In the genomic region with DNA sequence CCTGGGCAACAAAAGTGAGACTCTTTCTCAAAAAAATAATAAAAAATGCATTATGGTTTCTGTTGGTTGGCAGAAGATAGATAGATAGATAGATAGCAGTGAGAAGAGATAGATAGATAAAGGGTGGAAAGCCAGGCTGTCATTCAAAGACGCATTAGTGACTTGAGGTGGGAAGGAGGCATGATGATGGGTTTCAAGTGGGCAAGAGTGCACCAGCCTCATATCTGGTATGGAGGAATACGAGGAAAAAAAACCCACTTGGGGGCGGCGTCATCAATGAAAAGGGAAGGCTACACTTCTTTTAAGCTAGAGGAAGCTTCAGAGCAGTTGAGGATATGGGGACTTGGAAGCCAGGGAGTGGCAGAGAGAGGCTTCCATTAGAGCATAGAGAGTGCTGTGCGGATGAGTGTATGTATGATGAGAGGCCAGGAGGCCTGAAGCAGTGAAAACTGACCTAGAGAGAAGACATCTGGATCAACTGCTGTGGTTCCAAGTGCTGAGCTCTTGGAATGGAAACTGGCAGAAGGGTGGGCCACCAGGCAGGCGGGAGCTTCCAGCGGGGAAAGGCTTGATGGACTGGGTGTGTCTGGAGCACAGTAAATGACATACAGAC, we compare ENCODE assay signal across 15 cellular contexts. TPM values are rescaled to one million over a fixed set of nuclear protein-coding genes. Genes with fewer than 3 reads are reported as not detected.
DNase-seq lines count a peak whose midpoint lies in the region; ATAC-seq and TF ChIP-seq lines count a peak whose summit lies in the region.
"Had no signal": no experiment of that assay in that cellular context is flagged by ENCODE, and none has a peak within 500 bp of the region (broad histone marks: within the 10 kb centered on the region; RNA-seq: fewer than 3 reads in every experiment).

No MANE protein-coding gene starts in this region.

- H3K79me1 ChIP-seq in mesenchymal stem cell (replicated peaks; ENCODE audit: low read length, poor library complexity, severe bottlenecking) = peaks cover 8% of the 10 kb centered on the region

- no peak overlapping the region for H3K23ac ChIP-seq in mesenchymal stem cell (ENCODE audit: low read length in 2 of 2)

- H3K27me3 Mint-ChIP-seq in CD4-positive, CD25-positive, alpha-beta regulatory T cell = no peaks in the 10 kb centered on the region
- H3K27me3 Mint-ChIP-seq in Calu3 (ENCODE audit: unreplicated experiment) = no peaks in the 10 kb centered on the region
- H3K27me3 Mint-ChIP-seq in activated T-helper 17 cell treated with anti-CD3 and anti-CD28 coated beads, Interleukin-2, amount 50 U/mL, for 72 hours = no peaks in the 10 kb centered on the region

- no peak overlapping the region for H4K91ac ChIP-seq in mesenchymal stem cell (ENCODE audit: low read length)

- H3K36me3 ChIP-seq in CD4-positive, CD25-positive, alpha-beta regulatory T cell (ENCODE audit: control insufficient read depth, insufficient read depth, low read length) = peaks cover 58% of the 10 kb centered on the region
- peaks cover 36 to 95% of the 10 kb centered on the region in 2 experiments for H3K36me3 ChIP-seq in mesenchymal stem cell (ENCODE audit: control insufficient read depth in 1 of 2, insufficient read depth in 2 of 2, low read depth in 1 of 2, low read length in 2 of 2)
- H3K36me3 ChIP-seq in transverse colon = peaks cover 0 to 47% (median 19%) of the 10 kb centered on the region in 4 donors

- H3K4me3 ChIP-seq in CD4-positive, CD25-positive, alpha-beta regulatory T cell (ENCODE audit: low read depth, low read length) = no peak overlapping the region
- H3K4me3 ChIP-seq in mesenchymal stem cell (ENCODE audit: insufficient read depth in 1 of 2, low read depth in 1 of 2, low read length in 2 of 2) (no peak overlapping the region), transverse colon (no peak overlapping the region)
- H3K4me3 ChIP-seq: hepatocyte, PC-9, suprapubic skin had no signal

- H2AK5ac ChIP-seq in mesenchymal stem cell (ENCODE audit: low read length, severe bottlenecking) = no peak overlapping the region

- peak overlapping the region in 2 of 3 donors; percentile 7 to 63 for H3K27ac Mint-ChIP-seq in CD4-positive, CD25-positive, alpha-beta regulatory T cell
- peak overlapping the region; percentile 11 for H3K27ac Mint-ChIP-seq in Calu3 (ENCODE audit: unreplicated experiment)
- peak overlapping the region; percentile 70 for H3K27ac Mint-ChIP-seq in activated T-helper 17 cell treated with anti-CD3 and anti-CD28 coated beads, Interleukin-2, amount 50 U/mL, for 72 hours
- H3K27ac Mint-ChIP-seq: T-helper 1 cell treated with Interleukin-12 subunit alpha and Interleukin-12 subunit beta and Interleukin-4 antibody, amounts not matched to agents 30 μg/mL and 1 μg/mL, for 36 hours had no signal

- TF ChIP-seq CTCF in Calu3 (IDR thresholded peaks at IDR 0.05; ENCODE audit: unreplicated experiment) (no peak), transverse colon (IDR thresholded peaks at IDR 0.05) (no peak)

- intact Hi-C loops in Calu3 (cut with micrococcal nuclease; ENCODE audit: unreplicated experiment) (no loop called here), transverse colon (cut with DNase I; ENCODE audit: low total_unique reads) (no loop called here)

- no peak overlapping the region for H2BK15ac ChIP-seq in mesenchymal stem cell (ENCODE audit: low read depth, poor library complexity, severe bottlenecking)

- H2BK5ac ChIP-seq in mesenchymal stem cell (ENCODE audit: low read depth, low read length, poor library complexity, severe bottlenecking) = no peak overlapping the region

- no peaks in the 10 kb centered on the region for H3K9me3 ChIP-seq in CD4-positive, CD25-positive, alpha-beta regulatory T cell (ENCODE audit: control insufficient read depth in 2 of 2, low read length in 2 of 2)
- H3K9me3 ChIP-seq in mesenchymal stem cell (ENCODE audit: control insufficient read depth, low read length) (no peaks in the 10 kb centered on the region), transverse colon (no peaks in the 10 kb centered on the region)
- H3K9me3 ChIP-seq: neutrophil, suprapubic skin had no signal

- peak overlapping the region in 1 of 2 experiments; percentile 29 for H3K18ac ChIP-seq in mesenchymal stem cell (ENCODE audit: low read depth in 1 of 2, low read length in 2 of 2)

- no peak overlapping the region for H4K8ac ChIP-seq in mesenchymal stem cell (ENCODE audit: low read length)

- H2AFZ ChIP-seq in mesenchymal stem cell (ENCODE audit: low read depth, low read length) = no peak overlapping the region
- H2AFZ ChIP-seq: hepatocyte, PC-9 had no signal

- H3K4me2 ChIP-seq in mesenchymal stem cell (ENCODE audit: low read length, poor library complexity, severe bottlenecking) = no peak overlapping the region
- H3K4me2 ChIP-seq: hepatocyte, PC-9 had no signal

- DNase-seq in CD4-positive, CD25-positive, alpha-beta regulatory T cell = no peak
- DNase-seq in Calu3 (no peak), mesenchymal stem cell (no peak), DMS79 treated with DMSO at 0.1 percent for 48 hours (lab: John Stamatoyannopoulos, UW) (no peak), transverse colon (no peak), DMS79 (lab: John Stamatoyannopoulos, UW) (no peak)
- DNase-seq: NCI-H1105, PC-9 had no signal

- peaks cover 36% of the 10 kb centered on the region for H3K36me3 Mint-ChIP-seq in CD4-positive, CD25-positive, alpha-beta regulatory T cell
- H3K36me3 Mint-ChIP-seq in Calu3 (ENCODE audit: insufficient read depth, unreplicated experiment) = peaks cover 40% of the 10 kb centered on the region
- H3K36me3 Mint-ChIP-seq in activated T-helper 17 cell treated with anti-CD3 and anti-CD28 coated beads, Interleukin-2, amount 50 U/mL, for 72 hours (ENCODE audit: low read depth) = peaks cover 74% of the 10 kb centered on the region

- WGBS in mesenchymal stem cell = 93% methylated on average over 7 of the region's 7 CpGs
- WGBS in transverse colon (ENCODE audit: low coverage in 1 of 2), 2 donors = 75 to 80% methylated on average over 4 to 7 of the region's 7 CpGs

- no peak overlapping the region for H3K27ac ChIP-seq in CD4-positive, CD25-positive, alpha-beta regulatory T cell (ENCODE audit: insufficient read depth, low read length, poor library complexity, severe bottlenecking)
- H3K27ac ChIP-seq in mesenchymal stem cell (ENCODE audit: low read length, poor library complexity, severe bottlenecking) (peak overlapping the region; percentile 28), transverse colon (no peak overlapping the region)
- H3K27ac ChIP-seq: hepatocyte, neutrophil, PC-9, suprapubic skin had no signal

- no peak for TF ChIP-seq EP300 in transverse colon (IDR thresholded peaks at IDR 0.05; ENCODE audit: low read depth)

- no peaks in the 10 kb centered on the region for H3K4me1 ChIP-seq in CD4-positive, CD25-positive, alpha-beta regulatory T cell (ENCODE audit: control insufficient read depth, insufficient read depth, low read length, poor library complexity, severe bottlenecking)
- H3K4me1 ChIP-seq in mesenchymal stem cell (ENCODE audit: control insufficient read depth, insufficient read depth, low read depth, low read length) (peaks cover 10% of the 10 kb centered on the region), transverse colon (no peaks in the 10 kb centered on the region)
- H3K4me1 ChIP-seq: suprapubic skin had no signal

- no peak overlapping the region for H2BK120ac ChIP-seq in mesenchymal stem cell (ENCODE audit: low read depth, low read length)

- H3K9me3 Mint-ChIP-seq in CD4-positive, CD25-positive, alpha-beta regulatory T cell = no peaks in the 10 kb centered on the region
- no peaks in the 10 kb centered on the region for H3K9me3 Mint-ChIP-seq in Calu3 (ENCODE audit: low read depth, unreplicated experiment)
- H3K9me3 Mint-ChIP-seq in activated T-helper 17 cell treated with anti-CD3 and anti-CD28 coated beads, Interleukin-2, amount 50 U/mL, for 72 hours = no peaks in the 10 kb centered on the region
- H3K9me3 Mint-ChIP-seq: T-helper 1 cell treated with Interleukin-12 subunit alpha and Interleukin-12 subunit beta and Interleukin-4 antibody, amounts not matched to agents 30 μg/mL and 1 μg/mL, for 36 hours had no signal

- in situ Hi-C loops in transverse colon (cut with MboI; ENCODE audit: low pct_ligation_motif_present in 1 of 4, low pct_unique_long_range_greater_than_20kb in 1 of 4, low sequenced_read_pairs in 3 of 4) = no loop called here

- H3K4me3 Mint-ChIP-seq in CD4-positive, CD25-positive, alpha-beta regulatory T cell = no peak overlapping the region
- H3K4me3 Mint-ChIP-seq in Calu3 (ENCODE audit: low read depth, unreplicated experiment) = no peak overlapping the region
- no peak overlapping the region for H3K4me3 Mint-ChIP-seq in activated T-helper 17 cell treated with anti-CD3 and anti-CD28 coated beads, Interleukin-2, amount 50 U/mL, for 72 hours
- H3K4me3 Mint-ChIP-seq: T-helper 1 cell treated with Interleukin-12 subunit alpha and Interleukin-12 subunit beta and Interleukin-4 antibody, amounts not matched to agents 30 μg/mL and 1 μg/mL, for 36 hours had no signal

- CTCF ChIA-PET in Calu3 (lab: Charles Lee) = no interaction called here

- ATAC-seq in CD4-positive, CD25-positive, alpha-beta regulatory T cell (ENCODE audit: low read depth in 2 of 2) = no peak
- ATAC-seq in activated T-helper 17 cell treated with anti-CD3 and anti-CD28 coated beads, Interleukin-2, amount 50 U/mL, for 72 hours (replicated peaks) = no peak
- no peak for ATAC-seq in HG03025 (IDR thresholded peaks at IDR 0.05; ENCODE audit: low FRiP score, unreplicated experiment)
- ATAC-seq: left lobe of liver had no signal

- H3K9ac ChIP-seq in mesenchymal stem cell (ENCODE audit: low read length) = peak overlapping the region; percentile 6

- no peak overlapping the region for H3K4ac ChIP-seq in mesenchymal stem cell (ENCODE audit: low read depth in 1 of 2, low read length in 2 of 2)

- peaks cover 0 to 2% (median 0%) of the 10 kb centered on the region in 4 donors for H3K4me1 Mint-ChIP-seq in CD4-positive, CD25-positive, alpha-beta regulatory T cell
- H3K4me1 Mint-ChIP-seq in Calu3 (ENCODE audit: low read depth, unreplicated experiment) = no peaks in the 10 kb centered on the region
- H3K4me1 Mint-ChIP-seq in activated T-helper 17 cell treated with anti-CD3 and anti-CD28 coated beads, Interleukin-2, amount 50 U/mL, for 72 hours = peaks cover 4% of the 10 kb centered on the region

- H3K14ac ChIP-seq in mesenchymal stem cell (ENCODE audit: low read length in 2 of 2) = no peak overlapping the region

- BruUV-seq in Calu3 (replicated peaks; lab: Mats Ljungman, UMichigan) = no TSS peak

- no peak overlapping the region for H2BK12ac ChIP-seq in mesenchymal stem cell (ENCODE audit: low read length in 2 of 2)

- no peaks in the 10 kb centered on the region for H3K27me3 ChIP-seq in CD4-positive, CD25-positive, alpha-beta regulatory T cell (ENCODE audit: control insufficient read depth, insufficient read depth, low read length)
- H3K27me3 ChIP-seq in mesenchymal stem cell (ENCODE audit: control insufficient read depth in 1 of 2, insufficient read depth in 1 of 2, low read length in 2 of 2) = no peaks in the 10 kb centered on the region
- H3K27me3 ChIP-seq in transverse colon = no peaks in the 10 kb centered on the region
- H3K27me3 ChIP-seq: hepatocyte, neutrophil, suprapubic skin had no signal

- TF ChIP-seq POLR2A in transverse colon (IDR thresholded peaks at IDR 0.05) = no peak

RNA-seq across cellular contexts. Expression of a gene that starts 31.8 kb away (rescaled TPM):
- 173 TPM for total RNA-seq in CD4-positive, CD25-positive, alpha-beta regulatory T cell
- 10 to 100 TPM in 3 of 4 donors, 1 to 10 TPM in 1; 9.2 to 11.6 (median 10.8) TPM for polyA plus RNA-seq in CD4-positive, CD25-positive, alpha-beta regulatory T cell
- total RNA-seq in Calu3 (2022) = 37.6 and 38.9 TPM in 2 replicates
- 10 to 100 TPM; 45.3 to 63.4 TPM for total RNA-seq in activated T-helper 17 cell treated with anti-CD3 and anti-CD28 coated beads, Interleukin-2, amount 50 U/mL, for 72 hours
- polyA plus RNA-seq in mesenchymal stem cell (2013, experiment 1 of 2) = 26.6 TPM
- 22.1 TPM for polyA plus RNA-seq in mesenchymal stem cell (2013, experiment 2 of 2)
- 10 to 100 TPM; 33.8 to 82.9 (median 46.1) TPM for total RNA-seq in transverse colon

RNA-seq across cellular contexts. Expression of a gene that starts 32.5 kb away (rescaled TPM):
- total RNA-seq in CD4-positive, CD25-positive, alpha-beta regulatory T cell = 2,976 TPM
- 1,000 to 10,000 TPM in 3 of 4 donors, 100 to 1,000 TPM in 1; 887 to 1,222 (median 1,070) TPM for polyA plus RNA-seq in CD4-positive, CD25-positive, alpha-beta regulatory T cell
- 384 and 477 TPM in 2 replicates for total RNA-seq in Calu3 (2022)
- total RNA-seq in activated T-helper 17 cell treated with anti-CD3 and anti-CD28 coated beads, Interleukin-2, amount 50 U/mL, for 72 hours = 100 to 1,000 TPM; 485 to 742 TPM
- polyA plus RNA-seq in mesenchymal stem cell (2013, experiment 1 of 2) = 649 TPM
- 611 TPM for polyA plus RNA-seq in mesenchymal stem cell (2013, experiment 2 of 2)
- total RNA-seq in transverse colon = 1,000 to 10,000 TPM in 1 of 4 donors, 100 to 1,000 TPM in 3; 451 to 1,221 (median 694) TPM

RNA-seq across cellular contexts. Expression of a gene that starts 41.8 kb away (rescaled TPM):
- total RNA-seq in CD4-positive, CD25-positive, alpha-beta regulatory T cell = 49.3 TPM
- polyA plus RNA-seq in CD4-positive, CD25-positive, alpha-beta regulatory T cell = 10 to 100 TPM; 10.2 to 11.1 (median 10.2) TPM
- 25.1 and 29.8 TPM in 2 replicates for total RNA-seq in Calu3 (2022)
- total RNA-seq in activated T-helper 17 cell treated with anti-CD3 and anti-CD28 coated beads, Interleukin-2, amount 50 U/mL, for 72 hours = 10 to 100 TPM; 38.8 to 40.9 TPM
- polyA plus RNA-seq in mesenchymal stem cell (2013, experiment 1 of 2) = 6.1 TPM
- polyA plus RNA-seq in mesenchymal stem cell (2013, experiment 2 of 2) = 5.5 TPM
- total RNA-seq in transverse colon = 10 to 100 TPM in 1 of 4 donors, 1 to 10 TPM in 3; 4.8 to 10.8 (median 6.3) TPM

Comparison
In these comparisons a context has a peak if more than half of its experiments do, and no peak if none do; other contexts are left out.
1. H3K27ac Mint-ChIP-seq: peak in every context shown above with its lines; median percentile 70 in activated T-helper 17 cell treated with anti-CD3 and anti-CD28 coated beads, Interleukin-2, amount 50 U/mL, for 72 hours; 35 in CD4-positive, CD25-positive, alpha-beta regulatory T cell; 11 in Calu3.